ENCODE assay signal across 19 cellular contexts in the genomic region with DNA sequence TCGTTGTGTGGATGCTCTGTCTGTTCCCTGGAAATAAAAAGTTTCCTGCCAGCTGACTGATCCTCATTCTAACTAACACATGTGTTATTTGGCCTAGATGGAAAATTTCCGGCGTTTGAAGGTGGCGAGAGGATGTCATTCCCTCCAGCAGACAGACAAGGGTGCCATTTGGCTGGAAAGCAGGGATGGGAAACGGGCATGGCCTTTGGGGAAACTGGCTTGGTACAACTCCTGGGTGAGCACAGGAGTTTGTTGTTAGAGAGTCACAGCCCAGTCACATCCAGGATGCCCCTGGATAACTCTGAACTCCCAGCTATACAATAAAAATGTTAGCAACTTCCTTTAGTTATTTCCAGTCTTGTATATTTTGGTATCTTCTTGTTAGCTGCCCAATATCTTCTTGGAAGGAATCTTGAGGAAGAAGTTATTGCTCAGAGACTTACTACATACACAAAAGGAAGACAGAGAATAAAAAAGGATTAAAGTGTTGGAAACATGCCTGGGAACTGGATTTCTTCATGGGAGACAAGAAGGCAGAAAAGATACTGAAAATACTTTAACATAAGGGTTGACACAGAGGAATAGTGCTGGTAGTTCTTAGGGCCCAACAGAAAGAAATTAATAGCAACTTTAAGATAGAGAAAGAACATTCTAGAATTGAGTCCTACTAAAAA. TPM values are rescaled to one million over a fixed set of nuclear protein-coding genes. Genes with fewer than 3 reads are reported as not detected.
DNase-seq lines count a peak whose midpoint lies in the region; ATAC-seq and TF ChIP-seq lines count a peak whose summit lies in the region.
"Had no signal": no experiment of that assay in that cellular context is flagged by ENCODE, and none has a peak within 500 bp of the region (broad histone marks: within the 10 kb centered on the region; RNA-seq: fewer than 3 reads in every experiment).

No MANE protein-coding gene starts in this region.

- H3K27me3 ChIP-seq in MG63 (no peaks in the 10 kb centered on the region), subcutaneous abdominal adipose tissue (ENCODE audit: control insufficient read depth in 5 of 5, insufficient read depth in 4 of 5, low read length in 5 of 5) (no peaks in the 10 kb centered on the region)
- H3K27me3 ChIP-seq: esophagus squamous epithelium had no signal

- H3K9me3 ChIP-seq in MG63 (no peaks in the 10 kb centered on the region), subcutaneous abdominal adipose tissue (ENCODE audit: control insufficient read depth in 5 of 5, low read length in 5 of 5) (no peaks in the 10 kb centered on the region)
- H3K9me3 ChIP-seq: esophagus squamous epithelium, thoracic aorta had no signal

- H3K4me1 Mint-ChIP-seq in mesothelial cell of epicardium, result peaks cover 29% of the 10 kb centered on the region
- H3K4me1 Mint-ChIP-seq: activated CD4-positive, alpha-beta memory T cell treated with anti-CD3 and anti-CD28 coated beads, Interleukin-2, amount 10 ng/mL, durations not matched to agents 7 days and 5 days; activated T-helper 17 cell treated with anti-CD3 and anti-CD28 coated beads, Interleukin-2, amount 50 U/mL, for 72 hours; CD14-positive monocyte; natural killer cell had no signal

- H3K36me3 ChIP-seq in MG63, result no peaks in the 10 kb centered on the region
- H3K36me3 ChIP-seq in subcutaneous abdominal adipose tissue (ENCODE audit: control insufficient read depth in 5 of 5, insufficient read depth in 5 of 5, low read length in 5 of 5), result no peaks in the 10 kb centered on the region
- H3K36me3 ChIP-seq: esophagus squamous epithelium, thoracic aorta had no signal

- H3K4me1 ChIP-seq in subcutaneous abdominal adipose tissue (ENCODE audit: control insufficient read depth in 5 of 5, insufficient read depth in 5 of 5, low read length in 5 of 5), result peaks cover 4 to 25% (median 23%) of the 10 kb centered on the region in 5 donors

- H3K4me3 ChIP-seq in MG63 (no peak overlapping the region), subcutaneous abdominal adipose tissue (ENCODE audit: low read depth in 1 of 5, low read length in 5 of 5) (no peak overlapping the region)
- H3K4me3 ChIP-seq: esophagus squamous epithelium, thoracic aorta had no signal

- H3K36me3 Mint-ChIP-seq in mesothelial cell of epicardium, result no peaks in the 10 kb centered on the region
- H3K36me3 Mint-ChIP-seq: CD14-positive monocyte, natural killer cell had no signal

- DNase-seq in MG63 (peak; percentile 54), dermis blood vessel endothelial cell (peak; percentile 46), mesothelial cell of epicardium (ENCODE audit: low spot score in 2 of 2, unreplicated experiment in 2 of 2) (no peak), NCI-H2081 (lab: John Stamatoyannopoulos, UW) (no peak), DMS 273 treated with DMSO at 0.1 percent for 48 hours (lab: John Stamatoyannopoulos, UW) (no peak)
- DNase-seq: activated CD4-positive, alpha-beta memory T cell treated with anti-CD3 and anti-CD28 coated beads, Interleukin-2, amount 10 ng/mL, durations not matched to agents 7 days and 5 days; esophagus squamous epithelium; left ventricle myocardium superior; MV-4-11; natural killer cell; NCI-H82; stimulated activated CD4-positive, alpha-beta T cell treated with anti-CD3 and anti-CD28 coated beads, Interleukin-1b, Interleukin-23, amount 100 ng/mL, for 48 hours had no signal

- no peaks in the 10 kb centered on the region for H3K27me3 Mint-ChIP-seq in mesothelial cell of epicardium (ENCODE audit: low read depth)

- no peaks in the 10 kb centered on the region for H3K9me3 Mint-ChIP-seq in mesothelial cell of epicardium
- H3K9me3 Mint-ChIP-seq: activated CD4-positive, alpha-beta memory T cell treated with anti-CD3 and anti-CD28 coated beads, Interleukin-2, amount 10 ng/mL, durations not matched to agents 7 days and 5 days; activated T-helper 17 cell treated with anti-CD3 and anti-CD28 coated beads, Interleukin-2, amount 50 U/mL, for 72 hours; dendritic cell treated with granulocyte-macrophage colony-stimulating factor and Interleukin-4, amounts not matched to agents 40 ng/mL and 50 ng/mL, for 4 days had no signal

- TF ChIP-seq CTCF in mesothelial cell of epicardium (IDR thresholded peaks at IDR 0.05; ENCODE audit: unreplicated experiment), result no peak

- H3K9ac ChIP-seq in subcutaneous abdominal adipose tissue (ENCODE audit: low read length in 5 of 5), result no peak overlapping the region

- H3K27ac ChIP-seq in subcutaneous abdominal adipose tissue (ENCODE audit: low read depth, low read length), result peak overlapping the region; percentile 83
- H3K27ac ChIP-seq: thoracic aorta had no signal

- H3K27ac Mint-ChIP-seq in mesothelial cell of epicardium, result peak overlapping the region; percentile 80
- H3K27ac Mint-ChIP-seq: activated CD4-positive, alpha-beta memory T cell treated with anti-CD3 and anti-CD28 coated beads, Interleukin-2, amount 10 ng/mL, durations not matched to agents 7 days and 5 days; activated T-helper 17 cell treated with anti-CD3 and anti-CD28 coated beads, Interleukin-2, amount 50 U/mL, for 72 hours; CD14-positive monocyte; dendritic cell treated with granulocyte-macrophage colony-stimulating factor and Interleukin-4, amounts not matched to agents 40 ng/mL and 50 ng/mL, for 4 days; natural killer cell had no signal

- H3K4me3 Mint-ChIP-seq in mesothelial cell of epicardium, result no peak overlapping the region
- H3K4me3 Mint-ChIP-seq: activated CD4-positive, alpha-beta memory T cell treated with anti-CD3 and anti-CD28 coated beads, Interleukin-2, amount 10 ng/mL, durations not matched to agents 7 days and 5 days; activated T-helper 17 cell treated with anti-CD3 and anti-CD28 coated beads, Interleukin-2, amount 50 U/mL, for 72 hours; CD14-positive monocyte; dendritic cell treated with granulocyte-macrophage colony-stimulating factor and Interleukin-4, amounts not matched to agents 40 ng/mL and 50 ng/mL, for 4 days; natural killer cell had no signal

- ATAC-seq in GM19463 (IDR thresholded peaks at IDR 0.05; ENCODE audit: unreplicated experiment), result no peak
- ATAC-seq: activated T-helper 17 cell treated with anti-CD3 and anti-CD28 coated beads, Interleukin-2, amount 50 U/mL, for 72 hours; natural killer cell; Panc1 had no signal

RNA-seq across cellular contexts. Expression of gene TEK, which starts 41.9 kb away (rescaled TPM):
- total RNA-seq in MG63 (2014; rRNA removed; shearing (Covaris generic); ENCODE audit: low replicate concordance), result 0.07 and 0.42 TPM in 2 replicates
- total RNA-seq in dermis blood vessel endothelial cell (119 and 159 TPM in 2 replicates), mesothelial cell of epicardium (5.9 to 6.7 TPM (median 6.1 TPM) in 3 replicates)
- total RNA-seq: activated CD4-positive, alpha-beta memory T cell treated with anti-CD3 and anti-CD28 coated beads, Interleukin-2, amount 10 ng/mL, durations not matched to agents 7 days and 5 days; activated T-helper 17 cell treated with anti-CD3 and anti-CD28 coated beads, Interleukin-2, amount 50 U/mL, for 72 hours; natural killer cell had no signal

Comparison
In these comparisons a context has a peak if more than half of its experiments do, and no peak if none do; other contexts are left out.
1. DNase-seq: peak in MG63 (single experiment) and dermis blood vessel endothelial cell (single experiment); none in mesothelial cell of epicardium (0 of 2), NCI-H2081 (0 of 2) and DMS 273 treated with DMSO at 0.1 percent for 48 hours (single experiment).
2. RNA of gene TEK, which starts 41.9 kb away (total RNA-seq): 119 to 159 TPM in dermis blood vessel endothelial cell; 5.9 to 6.7 TPM in mesothelial cell of epicardium and 0.07 to 0.42 TPM in MG63; every median in the first group is over 10 times any median in the second.